ENCODE assay signal across 24 cellular contexts in the genomic region with DNA sequence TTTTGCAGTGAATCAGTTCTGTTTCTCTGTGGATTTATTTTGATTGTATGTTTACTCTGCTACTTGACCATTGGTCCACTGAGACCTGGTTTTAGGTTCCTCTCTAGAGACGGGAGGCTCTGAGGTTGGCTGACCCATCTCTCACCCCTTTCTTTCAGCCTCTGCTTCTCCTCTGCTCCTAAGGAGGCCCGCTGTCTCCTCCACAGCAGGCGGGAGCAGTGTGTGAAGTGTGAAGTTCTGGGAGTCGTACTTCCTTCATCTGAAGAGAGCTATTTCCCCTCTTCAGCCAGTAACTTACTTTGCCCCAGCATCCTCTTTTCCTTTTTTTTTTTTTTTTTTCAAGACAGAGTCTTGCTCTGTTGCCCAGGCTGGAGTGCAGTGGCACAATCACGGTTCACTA.
"Had no signal": no experiment of that assay in that cellular context is flagged by ENCODE, and none has a peak within 500 bp of the region (broad histone marks: within the 10 kb centered on the region; RNA-seq: fewer than 3 reads in every experiment).

No MANE protein-coding gene starts in this region.

- H3K9me3 ChIP-seq: breast epithelium, left lung, neutrophil, prostate gland, testis, transverse colon had no signal

- H3K9me3 Mint-ChIP-seq: activated naive CD4-positive, alpha-beta T cell treated with anti-CD3 and anti-CD28 coated beads, Interleukin-2, amount 50 U/mL, for 72 hours; activated T-cell treated with anti-CD3 and anti-CD28 coated beads, Interleukin-2, amount 50 U/mL, for 72 hours; natural killer cell had no signal

- H3K4me3 Mint-ChIP-seq: activated T-cell treated with anti-CD3 and anti-CD28 coated beads, Interleukin-2, amount 50 U/mL, for 72 hours; natural killer cell had no signal

- H3K4me1 Mint-ChIP-seq: natural killer cell had no signal

- H3K27ac Mint-ChIP-seq: activated naive CD4-positive, alpha-beta T cell treated with anti-CD3 and anti-CD28 coated beads, Interleukin-2, amount 50 U/mL, for 72 hours; activated T-cell treated with anti-CD3 and anti-CD28 coated beads, Interleukin-2, amount 50 U/mL, for 72 hours; natural killer cell had no signal

- H3K36me3 ChIP-seq: breast epithelium, left lung, neutrophil, prostate gland, transverse colon had no signal

- H3K36me3 Mint-ChIP-seq: activated naive CD4-positive, alpha-beta T cell treated with anti-CD3 and anti-CD28 coated beads, Interleukin-2, amount 50 U/mL, for 72 hours; natural killer cell had no signal

- H3K4me3 ChIP-seq: breast epithelium, left lung, lung, prostate gland, skin epidermis, testis, transverse colon had no signal

- H3K27me3 ChIP-seq: breast epithelium, neutrophil, testis had no signal

- H3K4me1 ChIP-seq: breast epithelium, left lung, prostate gland, testis, transverse colon had no signal

- ATAC-seq: activated naive CD4-positive, alpha-beta T cell treated with anti-CD3 and anti-CD28 coated beads, Interleukin-2, amount 50 U/mL, for 72 hours; activated T-cell treated with anti-CD3 and anti-CD28 coated beads, Interleukin-2, amount 50 U/mL, for 72 hours; left lung; natural killer cell; sciatic nerve; stimulated activated naive CD8-positive, alpha-beta T cell treated with anti-CD3 and anti-CD28 coated beads, Interleukin-15, Interleukin-2, amounts not matched to agents 100 U/mL and 50 U/mL, for 24 hours had no signal

- DNase-seq: activated CD4-positive, alpha-beta T cell treated with anti-CD3 and anti-CD28 coated beads for 4 hours; activated CD4-positive, alpha-beta T cell treated with anti-CD3 and anti-CD28 coated beads, Interleukin-2, amount 50 U/mL, for 4 hours; activated naive CD4-positive, alpha-beta T cell; activated T-cell treated with anti-CD3 and anti-CD28 coated beads for 4 hours; activated T-cell treated with anti-CD3 and anti-CD28 coated beads, Interleukin-2, amount 50 U/mL, for 72 hours; central memory CD4-positive, alpha-beta T cell; effector CD8-positive, alpha-beta T cell; left lung; mesendoderm; natural killer cell; retina; stimulated activated CD4-positive, alpha-beta T cell treated with anti-CD3 and anti-CD28 coated beads, Interleukin-12 subunit alpha, Interleukin-12 subunit beta, amount 100 ng/mL, for 4 hours; stimulated activated CD4-positive, alpha-beta T cell treated with anti-CD3 and anti-CD28 coated beads, Interleukin-4, amount 100 ng/mL, for 1 hour; stimulated activated naive CD8-positive, alpha-beta T cell treated with anti-CD3 and anti-CD28 coated beads, Interleukin-15, Interleukin-2, amounts not matched to agents 100 U/mL and 50 U/mL, for 24 hours; testis; transverse colon had no signal

- H3K27ac ChIP-seq: breast epithelium, epithelial cell of prostate, left lung, neutrophil, prostate gland, skin epidermis, testis, transverse colon had no signal
